ENCODE assay signal across 7 cellular contexts in the genomic region with DNA sequence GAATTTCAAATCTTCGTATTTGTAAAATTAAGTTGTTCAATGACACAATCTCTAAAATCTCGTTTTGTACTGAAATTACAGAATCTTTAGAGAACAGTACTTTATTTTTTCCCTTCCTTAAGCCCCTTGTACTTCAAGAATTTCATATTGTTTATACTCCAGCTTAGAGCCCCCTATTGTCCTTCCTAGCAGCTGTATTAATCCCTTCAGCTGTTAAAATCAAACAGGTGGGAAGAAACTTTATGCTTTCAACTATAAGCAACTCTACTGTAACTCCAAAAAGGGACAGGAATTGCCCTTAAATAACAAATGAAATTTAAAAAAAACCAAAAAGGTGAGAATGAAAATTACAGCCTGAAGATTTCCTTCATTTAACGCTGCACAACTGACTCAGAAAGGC. TPM values are rescaled to one million over a fixed set of nuclear protein-coding genes. Genes with fewer than 3 reads are reported as not detected.
DNase-seq lines count a peak whose midpoint lies in the region; ATAC-seq and TF ChIP-seq lines count a peak whose summit lies in the region.

No MANE protein-coding gene starts in this region.

- peak overlapping the region; percentile 94 for H3K4me3 Mint-ChIP-seq in activated CD4-positive, alpha-beta memory T cell treated with anti-CD3 and anti-CD28 coated beads, Interleukin-2, amount 10 ng/mL, durations not matched to agents 7 days and 5 days
- peak overlapping the region; percentile 96 for H3K4me3 Mint-ChIP-seq in stimulated activated memory B cell treated with anti-CD40 and anti-IgM and Interleukin-4, amounts not matched to agents 10 μg/mL and 1 μg/mL and 100 μg/mL, for 72 hours

- no peaks in the 10 kb centered on the region for H3K27me3 Mint-ChIP-seq in activated CD4-positive, alpha-beta memory T cell treated with anti-CD3 and anti-CD28 coated beads, Interleukin-2, amount 10 ng/mL, durations not matched to agents 7 days and 5 days
- H3K27me3 Mint-ChIP-seq in stimulated activated memory B cell treated with anti-CD40 and anti-IgM and Interleukin-4, amounts not matched to agents 10 μg/mL and 1 μg/mL and 100 μg/mL, for 72 hours = no peaks in the 10 kb centered on the region

- H3K4me1 Mint-ChIP-seq in activated CD4-positive, alpha-beta memory T cell treated with anti-CD3 and anti-CD28 coated beads, Interleukin-2, amount 10 ng/mL, durations not matched to agents 7 days and 5 days = peaks cover 65% of the 10 kb centered on the region
- peaks cover 69% of the 10 kb centered on the region for H3K4me1 Mint-ChIP-seq in stimulated activated memory B cell treated with anti-CD40 and anti-IgM and Interleukin-4, amounts not matched to agents 10 μg/mL and 1 μg/mL and 100 μg/mL, for 72 hours

- H3K36me3 Mint-ChIP-seq in activated CD4-positive, alpha-beta memory T cell treated with anti-CD3 and anti-CD28 coated beads, Interleukin-2, amount 10 ng/mL, durations not matched to agents 7 days and 5 days (ENCODE audit: low read depth) = peaks cover 86% of the 10 kb centered on the region
- H3K36me3 Mint-ChIP-seq in stimulated activated memory B cell treated with anti-CD40 and anti-IgM and Interleukin-4, amounts not matched to agents 10 μg/mL and 1 μg/mL and 100 μg/mL, for 72 hours = peaks cover 47% of the 10 kb centered on the region

- POLR2A ChIA-PET in activated CD4-positive, alpha-beta memory T cell treated with anti-CD3 and anti-CD28 coated beads, Interleukin-2, amount 10 ng/mL, durations not matched to agents 7 days and 5 days (lab: Charles Lee) = interaction anchor here (0.9 to 8.9 kb wide), 13 partner anchors 18 to 356 kb away, joined by 3 to 155 read pairs (median 3); partner anchors contain the start of genes ATP5F1B, BAZ2A and PTGES3

- H3K27ac Mint-ChIP-seq in activated CD4-positive, alpha-beta memory T cell treated with anti-CD3 and anti-CD28 coated beads, Interleukin-2, amount 10 ng/mL, durations not matched to agents 7 days and 5 days = peak overlapping the region; percentile 37
- H3K27ac Mint-ChIP-seq in stimulated activated memory B cell treated with anti-CD40 and anti-IgM and Interleukin-4, amounts not matched to agents 10 μg/mL and 1 μg/mL and 100 μg/mL, for 72 hours = peak overlapping the region; percentile 97

- H3K9me3 Mint-ChIP-seq in activated CD4-positive, alpha-beta memory T cell treated with anti-CD3 and anti-CD28 coated beads, Interleukin-2, amount 10 ng/mL, durations not matched to agents 7 days and 5 days = no peaks in the 10 kb centered on the region
- no peaks in the 10 kb centered on the region for H3K9me3 Mint-ChIP-seq in stimulated activated memory B cell treated with anti-CD40 and anti-IgM and Interleukin-4, amounts not matched to agents 10 μg/mL and 1 μg/mL and 100 μg/mL, for 72 hours

- no peak for ATAC-seq in stimulated activated memory B cell treated with anti-CD40 and anti-IgM and Interleukin-4, amounts not matched to agents 10 μg/mL and 1 μg/mL and 100 μg/mL, for 72 hours

- no peak for DNase-seq in HFF-Myc (ENCODE audit: extremely low read depth, low read depth)
- DNase-seq in activated CD4-positive, alpha-beta memory T cell treated with anti-CD3 and anti-CD28 coated beads, Interleukin-2, amount 10 ng/mL, durations not matched to agents 7 days and 5 days = no peak
- DNase-seq in DMS153 (lab: John Stamatoyannopoulos, UW) = no peak
- DNase-seq in AML-193 (lab: John Stamatoyannopoulos, UW) = no peak
- no peak for DNase-seq in NOMO-1 treated with DMSO at 0.1 percent for 48 hours (lab: John Stamatoyannopoulos, UW; ENCODE audit: unreplicated experiment)

- CTCF ChIA-PET in activated CD4-positive, alpha-beta memory T cell treated with anti-CD3 and anti-CD28 coated beads, Interleukin-2, amount 10 ng/mL, durations not matched to agents 7 days and 5 days (lab: Charles Lee) = interaction anchor here (0.6 to 1.2 kb wide), 2 partner anchors 34 to 353 kb away, joined by 3 to 5 read pairs; no protein-coding TSS in a partner anchor

- H3K4me3 ChIP-seq in HFF-Myc (replicated peaks; ENCODE audit: low read depth, low read length) = peak overlapping the region; percentile 95
- H3K4me3 ChIP-seq in iPS-11a (ENCODE audit: low read depth, low read length) = peak overlapping the region; percentile 100

- no peak for TF ChIP-seq CTCF in HFF-Myc (IDR thresholded peaks at IDR 0.05; ENCODE audit: low read depth, low read length, missing control alignments)

RNA-seq across cellular contexts. Expression of gene NACA, which starts 1.7 kb away (rescaled TPM):
- 100 to 1,000 TPM; 826 to 860 TPM for total RNA-seq in activated CD4-positive, alpha-beta memory T cell treated with anti-CD3 and anti-CD28 coated beads, Interleukin-2, amount 10 ng/mL, durations not matched to agents 7 days and 5 days

RNA-seq across cellular contexts. Expression of gene PRIM1, which starts 28.8 kb away (rescaled TPM):
- total RNA-seq in activated CD4-positive, alpha-beta memory T cell treated with anti-CD3 and anti-CD28 coated beads, Interleukin-2, amount 10 ng/mL, durations not matched to agents 7 days and 5 days = 10 to 100 TPM; 45.0 to 46.2 TPM

RNA-seq across cellular contexts. Expression of gene PTGES3, which starts 35.3 kb away (rescaled TPM):
- 100 to 1,000 TPM; 240 to 241 TPM for total RNA-seq in activated CD4-positive, alpha-beta memory T cell treated with anti-CD3 and anti-CD28 coated beads, Interleukin-2, amount 10 ng/mL, durations not matched to agents 7 days and 5 days

RNA-seq across cellular contexts. Expression of gene HSD17B6, which starts 39.8 kb away (rescaled TPM):
- 1 to 10 TPM; 2.0 to 2.2 TPM for total RNA-seq in activated CD4-positive, alpha-beta memory T cell treated with anti-CD3 and anti-CD28 coated beads, Interleukin-2, amount 10 ng/mL, durations not matched to agents 7 days and 5 days
